21 cellular contexts compared by ENCODE assay signal in genomic region chr2:157905092-157905491, GRCh38. TPM values are rescaled to one million over a fixed set of nuclear protein-coding genes. Genes with fewer than 3 reads are reported as not detected.
DNase-seq lines count a peak whose midpoint lies in the region; ATAC-seq, FAIRE-seq and TF ChIP-seq lines count a peak whose summit lies in the region.
"Had no signal": no experiment of that assay in that cellular context is flagged by ENCODE, and none has a peak within 500 bp of the region (broad histone marks: within the 10 kb centered on the region; RNA-seq: fewer than 3 reads in every experiment).

No MANE protein-coding gene starts in this region.

- no peak overlapping the region for H2AK5ac ChIP-seq in H1 (ENCODE audit: low read depth, low read length)
- no peak overlapping the region for H2AK5ac ChIP-seq in mesendoderm (ENCODE audit: low read length)

- H3K4ac ChIP-seq in H1 (replicated peaks; ENCODE audit: insufficient read length, low read depth, low read length) (no peak overlapping the region), mesendoderm (ENCODE audit: low read depth, low read length) (no peak overlapping the region)

- no peaks in the 10 kb centered on the region for H3K23me2 ChIP-seq in H1 (ENCODE audit: low read depth, low read length)

- H2BK5ac ChIP-seq in H1 (ENCODE audit: low read depth, low read length), result no peak overlapping the region
- no peak overlapping the region for H2BK5ac ChIP-seq in mesendoderm (ENCODE audit: low read length)

- H2BK15ac ChIP-seq in H1 (ENCODE audit: low read length), result no peak overlapping the region
- H2BK15ac ChIP-seq in mesendoderm (replicated peaks; ENCODE audit: low read depth), result no peak overlapping the region

- TF ChIP-seq CTCF in LNCaP clone FGC (IDR thresholded peaks at IDR 0.05; ENCODE audit: control insufficient read depth, extremely low read depth, insufficient read depth) (0 out of 2 replicates have a peak, but pooled peaks have one; percentile 14), H1 (IDR thresholded peaks at IDR 0.05; ENCODE audit: control extremely low read depth in 1 of 3, insufficient read depth in 1 of 3, low read depth in 1 of 3, low read length in 3 of 3) (peak in 1 of 3 experiments; percentile 39; a peak in 1 of 4 replicates)

- no peak overlapping the region for H3K14ac ChIP-seq in H1 (ENCODE audit: insufficient read length)

- H3K18ac ChIP-seq in H1 (ENCODE audit: extremely low read depth, low read length) (no peak overlapping the region), mesendoderm (ENCODE audit: low read length) (no peak overlapping the region)

- TF ChIP-seq EP300 in H1 (IDR thresholded peaks at IDR 0.05; ENCODE audit: borderline replicate concordance in 1 of 2, low read depth in 2 of 2, low read length in 2 of 2), result no peak

- 89% methylated on average over 4 of the region's 4 CpGs; no CpG with 5 or more reads in 1 of the 2 experiments for WGBS in H1 (ENCODE audit: extremely low coverage in 1 of 2, insufficient coverage in 1 of 2, insufficient read length in 1 of 2, insufficient replicate concordance in 2 of 2, low coverage in 1 of 2, low lambda C conversion rate in 2 of 2, missing lambda C conversion rate in 1 of 2), 2 experiments
- WGBS in mesendoderm (ENCODE audit: extremely low coverage, insufficient coverage, low lambda C conversion rate), result no CpG with 5 or more reads among the region's 4 CpGs

- POLR2A ChIA-PET in H1 (lab: Charles Lee; ENCODE audit: partially characterized antibody), result interaction anchor here (0.8 kb wide), 1 partner anchor 28 kb away, joined by 3 read pairs; no protein-coding TSS in a partner anchor

- no peak overlapping the region for H3K4me3 ChIP-seq in LNCaP clone FGC (ENCODE audit: low read depth, low read length)
- H3K4me3 ChIP-seq in H1 (ENCODE audit: extremely low read depth in 1 of 4, insufficient read depth in 2 of 4, low read depth in 3 of 4, low read length in 4 of 4), result no peak overlapping the region
- no peak overlapping the region for H3K4me3 ChIP-seq in mesendoderm (ENCODE audit: low read length)
- H3K4me3 ChIP-seq: K562 had no signal

- no peak overlapping the region for H2BK12ac ChIP-seq in H1 (ENCODE audit: low read depth, low read length)

- no peak overlapping the region for H4K8ac ChIP-seq in H1 (ENCODE audit: extremely low read depth, insufficient read depth, low read length)
- H4K8ac ChIP-seq in mesendoderm (ENCODE audit: low read depth, low read length), result no peak overlapping the region

- no peak overlapping the region for H3K9ac ChIP-seq in H1 (replicated peaks in 1 of 4; ENCODE audit: extremely low read depth in 1 of 4, low read depth in 3 of 4, low read length in 3 of 4)
- H3K9ac ChIP-seq in mesendoderm (ENCODE audit: low read length), result no peak overlapping the region

- H3K4me2 ChIP-seq in H1 (ENCODE audit: insufficient read depth in 1 of 2, low read depth in 2 of 2, low read length in 2 of 2) (no peak overlapping the region), mesendoderm (ENCODE audit: low read length) (no peak overlapping the region)

- DNase-seq in LNCaP clone FGC (ENCODE audit: low read depth), result no peak
- peak; percentile 19 for DNase-seq in OCI-M1 (lab: John Stamatoyannopoulos, UW)
- no peak for DNase-seq in H1 (ENCODE audit: low read depth in 1 of 2, low spot score in 2 of 2)
- peak; percentile 31 for DNase-seq in mesendoderm
- no peak for DNase-seq in left lobe of liver (ENCODE audit: low spot score)
- DNase-seq in GM03348 (ENCODE audit: low spot score), result no peak
- no peak for DNase-seq in NOMO-1 treated with DMSO at 0.1 percent for 48 hours (lab: John Stamatoyannopoulos, UW; ENCODE audit: unreplicated experiment)
- DNase-seq: ACHN; CD4-positive, alpha-beta T cell; HFFc6; IMR-90 had no signal

- H3K27ac ChIP-seq in H1 (ENCODE audit: low read depth, low read length) (no peak overlapping the region), mesendoderm (ENCODE audit: low read depth, low read length) (no peak overlapping the region)
- H3K27ac ChIP-seq: C4-2B, HL-60 had no signal

- CTCF ChIA-PET in H1 (lab: Charles Lee; ENCODE audit: partially characterized antibody), result interaction anchor here (0.6 to 2.3 kb wide), 20 partner anchors 9 to 787 kb away, joined by 3 to 8 read pairs (median 3); no protein-coding TSS in a partner anchor

- H2AFZ ChIP-seq in H1 (ENCODE audit: low read length), result no peak overlapping the region

- TF ChIP-seq RAD21 in H1 (IDR thresholded peaks at IDR 0.05 in 1 of 2, conservative IDR thresholded peaks at IDR 0.05 in 1 of 2; ENCODE audit: low read depth in 2 of 2, low read length in 2 of 2), result peak; percentile 23 to 57

- no peaks in the 10 kb centered on the region; a peak in 1 of 7 replicates for H3K4me1 ChIP-seq in H1 (replicated peaks in 1 of 4; ENCODE audit: control insufficient read depth in 3 of 4, insufficient read depth in 4 of 4, low read length in 3 of 4)
- peaks cover 3% of the 10 kb centered on the region for H3K4me1 ChIP-seq in mesendoderm (ENCODE audit: control insufficient read depth, low read depth, low read length)
- H3K4me1 ChIP-seq: Caco-2 had no signal

- no peak overlapping the region for H3K56ac ChIP-seq in H1 (replicated peaks; ENCODE audit: insufficient read length, low read depth, low read length)
- no peak overlapping the region for H3K56ac ChIP-seq in mesendoderm (ENCODE audit: low read length)

- H3K9me3 ChIP-seq in H1 (ENCODE audit: insufficient read depth in 2 of 2, low read depth in 1 of 2, low read length in 1 of 2), result no peaks in the 10 kb centered on the region
- H3K9me3 ChIP-seq: Caco-2 had no signal

- peak overlapping the region; percentile 38 for H4K91ac ChIP-seq in H1 (replicated peaks; ENCODE audit: insufficient read length, low read length)

- H2BK20ac ChIP-seq in H1 (ENCODE audit: low read length), result no peak overlapping the region

- no peak for FAIRE-seq in H1 (lab: Jason Lieb, UNC)
- FAIRE-seq: A204.1, D721Med, G401.6, GM12892, H54, K562 had no signal

- no peak overlapping the region for H3K23ac ChIP-seq in H1 (ENCODE audit: insufficient read length)
- H3K23ac ChIP-seq in mesendoderm (ENCODE audit: low read length), result no peak overlapping the region

- no peak for ATAC-seq in left lobe of liver
- ATAC-seq: HCT116, K562 had no signal

- H4K5ac ChIP-seq in H1 (ENCODE audit: insufficient read length, low read depth, low read length) (no peak overlapping the region), mesendoderm (ENCODE audit: low read length) (no peak overlapping the region)

- H4K20me1 ChIP-seq in H1 (replicated peaks in 1 of 2; ENCODE audit: control insufficient read depth in 1 of 2, insufficient read depth in 2 of 2, low read length in 2 of 2), result no peaks in the 10 kb centered on the region

- H3K27me3 ChIP-seq in H1 (replicated peaks in 1 of 4; ENCODE audit: control insufficient read depth in 3 of 4, extremely low read depth in 1 of 4, insufficient read depth in 3 of 4, low read length in 3 of 4) (no peaks in the 10 kb centered on the region), mesendoderm (ENCODE audit: insufficient read depth, low read length, poor library complexity) (no peaks in the 10 kb centered on the region)

- no peak overlapping the region for H2BK120ac ChIP-seq in H1 (replicated peaks; ENCODE audit: low read depth, low read length)
- no peak overlapping the region for H2BK120ac ChIP-seq in mesendoderm (ENCODE audit: low read depth, low read length)

- H3K79me1 ChIP-seq in H1 (ENCODE audit: low read depth, low read length) (no peaks in the 10 kb centered on the region), mesendoderm (ENCODE audit: low read length) (no peaks in the 10 kb centered on the region)

- H3K36me3 ChIP-seq in H1 (ENCODE audit: control insufficient read depth in 2 of 4, insufficient read depth in 4 of 4, low read length in 3 of 4) (no peaks in the 10 kb centered on the region), mesendoderm (ENCODE audit: control insufficient read depth, insufficient read depth, low read length) (no peaks in the 10 kb centered on the region)

- no peak for TF ChIP-seq POLR2A in H1 (IDR thresholded peaks at IDR 0.05; ENCODE audit: control extremely low read depth in 1 of 2, low read depth in 2 of 2, low read length in 2 of 2)

- H3K79me2 ChIP-seq in H1 (ENCODE audit: control insufficient read depth in 1 of 2, insufficient read depth in 2 of 2, low read length in 2 of 2) (no peaks in the 10 kb centered on the region), mesendoderm (ENCODE audit: control insufficient read depth, insufficient read depth, low read length) (no peaks in the 10 kb centered on the region)

TF ChIP-seq in H1, 55 proteins besides CTCF, POLR2A, EP300 and RAD21:
- TF ChIP-seq TAF7 (optimal IDR thresholded peaks at IDR 0.05; ENCODE audit: borderline replicate concordance, low read depth, low read length), result no peak
- no peak for TF ChIP-seq ASH2L (IDR thresholded peaks at IDR 0.05; ENCODE audit: low read length)
- no peak for TF ChIP-seq GTF2F1 (IDR thresholded peaks at IDR 0.05; ENCODE audit: borderline replicate concordance, low read depth, low read length)
- TF ChIP-seq KDM1A (IDR thresholded peaks at IDR 0.05; ENCODE audit: borderline replicate concordance, low read length), result no peak
- no peak for TF ChIP-seq TCF12 (IDR thresholded peaks at IDR 0.05; ENCODE audit: low read depth, low read length)
- no peak for TF ChIP-seq TAF1 (IDR thresholded peaks at IDR 0.05; ENCODE audit: low read depth, low read length)
- no peak for TF ChIP-seq POU5F1 (IDR thresholded peaks at IDR 0.05; ENCODE audit: low read depth, low read length)
- no peak for TF ChIP-seq CBX5 (IDR thresholded peaks at IDR 0.05; ENCODE audit: low read depth, low read length)
- no peak for TF ChIP-seq JUN (IDR thresholded peaks at IDR 0.05; ENCODE audit: low read depth, low read length)
- TF ChIP-seq TBP (IDR thresholded peaks at IDR 0.05; ENCODE audit: low read depth, low read length), result no peak
- no peak for TF ChIP-seq CHD1 (IDR thresholded peaks at IDR 0.05; ENCODE audit: low read depth, low read length)
- no peak for TF ChIP-seq CBX8 (IDR thresholded peaks at IDR 0.05; ENCODE audit: borderline replicate concordance, low read depth, low read length)
- no peak for TF ChIP-seq PHF8 (conservative IDR thresholded peaks at IDR 0.05; ENCODE audit: low read depth, low read length)
TF ChIP-seq in H1: peak in this region for 0.

RNA-seq across cellular contexts. Expression of gene ACVR1, which starts 29.0 kb away (rescaled TPM):
- total RNA-seq in H1 (2021; fragmentation: NEBNext Ultra II Directional; extraction: Animal tissue kit (Norgen Biotek cat#: 25700)), result 17.5 and 17.7 TPM in 2 replicates
- 6.3 and 8.5 TPM in 2 replicates for polyA plus RNA-seq in H1 (2011; rRNA removed)
- 8.5 TPM for polyA plus RNA-seq in H1 (2011; cell fraction: cytosol; rRNA removed)
- 6.4 TPM for polyA plus RNA-seq in H1 (2011; cell fraction: nucleus; rRNA removed)
- polyA plus RNA-seq in H1 (2012, experiment 1 of 2), result 12.1 to 13.8 TPM (median 12.9 TPM) in 4 replicates
- polyA plus RNA-seq in H1 (2012, experiment 2 of 2), result 5.3 TPM
- 13.8 TPM for polyA plus RNA-seq in H1 (2013, experiment 1 of 2)
- polyA plus RNA-seq in H1 (2013, experiment 2 of 2), result 14.4 TPM
- polyA minus RNA-seq in H1 (2011; rRNA and poly(A)+ RNA removed), result 12.4 and 14.9 TPM in 2 replicates
- 7.6 TPM for polyA minus RNA-seq in H1 (2011; cell fraction: cytosol; rRNA and poly(A)+ RNA removed)
- polyA minus RNA-seq in H1 (2011; cell fraction: nucleus; rRNA and poly(A)+ RNA removed), result 13.9 TPM
- 8.4 TPM for polyA plus RNA-seq in mesendoderm (2013, experiment 1 of 2)
- 8.1 TPM for polyA plus RNA-seq in mesendoderm (2013, experiment 2 of 2)
- 14.9 TPM for total RNA-seq in left lobe of liver

Comparison
In these comparisons a context has a peak if more than half of its experiments do, and no peak if none do; other contexts are left out.
1. DNase-seq: peak in OCI-M1 (single experiment) and mesendoderm (single experiment); none in LNCaP clone FGC (single experiment), H1 (0 of 2), left lobe of liver (single experiment), GM03348 (single experiment) and NOMO-1 treated with DMSO at 0.1 percent for 48 hours (single experiment).